Comparison of ENCODE assay signal across 22 cellular contexts in genomic region chr4:152267811-152268210, GRCh38.
DNase-seq lines count a peak whose midpoint lies in the region; ATAC-seq, FAIRE-seq and TF ChIP-seq lines count a peak whose summit lies in the region.
"Had no signal": no experiment of that assay in that cellular context is flagged by ENCODE, and none has a peak within 500 bp of the region (broad histone marks: within the 10 kb centered on the region; RNA-seq: fewer than 3 reads in every experiment).

No MANE protein-coding gene starts in this region.

- no peaks in the 10 kb centered on the region for H3K27me3 ChIP-seq in dorsolateral prefrontal cortex
- H3K27me3 ChIP-seq: BE2C had no signal

- no peaks in the 10 kb centered on the region for H3K9me3 Mint-ChIP-seq in activated T-helper 17 cell treated with anti-CD3 and anti-CD28 coated beads, Interleukin-2, amount 50 U/mL, for 72 hours
- H3K9me3 Mint-ChIP-seq: HFFc6 had no signal

- H3K27ac Mint-ChIP-seq in activated T-helper 17 cell treated with anti-CD3 and anti-CD28 coated beads, Interleukin-2, amount 50 U/mL, for 72 hours = no peak overlapping the region
- H3K27ac Mint-ChIP-seq: CD4-positive, alpha-beta memory T cell; HFFc6 had no signal

- no peak overlapping the region for H3K4me3 ChIP-seq in dorsolateral prefrontal cortex
- H3K4me3 ChIP-seq: A549, HAP-1 had no signal

- FAIRE-seq in GM12891 (lab: Jason Lieb, UNC) = no peak
- FAIRE-seq: A549, G401.6, H54 had no signal

- intact Hi-C loops in dorsolateral prefrontal cortex (cut with DNase I) = no loop called here

- peak; percentile 43 for ATAC-seq in GM21825 (IDR thresholded peaks at IDR 0.05; ENCODE audit: unreplicated experiment)
- ATAC-seq in GM18517 (IDR thresholded peaks at IDR 0.05; ENCODE audit: unreplicated experiment) = no peak
- ATAC-seq in HG02642 (IDR thresholded peaks at IDR 0.05; ENCODE audit: poor library complexity, unreplicated experiment) = no peak
- ATAC-seq in activated T-helper 17 cell treated with anti-CD3 and anti-CD28 coated beads, Interleukin-2, amount 50 U/mL, for 72 hours (replicated peaks) = no peak
- ATAC-seq: A549 had no signal

- no peak overlapping the region for H3K4me3 Mint-ChIP-seq in activated T-helper 17 cell treated with anti-CD3 and anti-CD28 coated beads, Interleukin-2, amount 50 U/mL, for 72 hours
- H3K4me3 Mint-ChIP-seq: CD4-positive, alpha-beta memory T cell; HFFc6 had no signal

- H3K36me3 Mint-ChIP-seq in activated T-helper 17 cell treated with anti-CD3 and anti-CD28 coated beads, Interleukin-2, amount 50 U/mL, for 72 hours (ENCODE audit: low read depth) = no peaks in the 10 kb centered on the region

- no peak for TF ChIP-seq CTCF in dorsolateral prefrontal cortex (IDR thresholded peaks at IDR 0.05 in 54 of 56, conservative IDR thresholded peaks at IDR 0.05 in 2 of 56; ENCODE audit: low read depth in 1 of 56, partially characterized antibody in 56 of 56)

- H3K27me3 Mint-ChIP-seq in activated T-helper 17 cell treated with anti-CD3 and anti-CD28 coated beads, Interleukin-2, amount 50 U/mL, for 72 hours = no peaks in the 10 kb centered on the region
- H3K27me3 Mint-ChIP-seq: CD4-positive, alpha-beta memory T cell had no signal

- peak overlapping the region in 33 of 59 donors; percentile 1 to 75 (median 38) for H3K27ac ChIP-seq in dorsolateral prefrontal cortex
- H3K27ac ChIP-seq: A549 had no signal

- no peak for TF ChIP-seq POLR2A in GM12891 (IDR thresholded peaks at IDR 0.05; ENCODE audit: low read depth, low read length)

- DNase-seq in GM12891 (ENCODE audit: insufficient read length, low spot score) = no peak
- no peak for DNase-seq in dorsolateral prefrontal cortex
- no peak for DNase-seq in DMS153 (lab: John Stamatoyannopoulos, UW)
- DNase-seq: 8988T; ACHN; AML-193; BE2C; C1 segment of cervical spinal cord; Calu3; CD4-positive, alpha-beta memory T cell; COR-L47; DND-41; GOT3; HFFc6 had no signal

- H3K4me1 Mint-ChIP-seq in activated T-helper 17 cell treated with anti-CD3 and anti-CD28 coated beads, Interleukin-2, amount 50 U/mL, for 72 hours = peaks cover 5% of the 10 kb centered on the region

TF ChIP-seq in GM12891, 5 proteins besides CTCF, POLR2A, EP300 and RAD21:
- peak; percentile 52; the same call in 1 of the 2 replicates for TF ChIP-seq SPI1 (IDR thresholded peaks at IDR 0.05; ENCODE audit: low read depth, low read length)
- no peak for TF ChIP-seq PAX5 (IDR thresholded peaks at IDR 0.05; ENCODE audit: insufficient read depth, low read length, severe bottlenecking)
